In genomic region chr10:133123050-133123745, GRCh38 we compare ENCODE assay signal across 19 cellular contexts. TPM values are rescaled to one million over a fixed set of nuclear protein-coding genes. Genes with fewer than 3 reads are reported as not detected.
DNase-seq lines count a peak whose midpoint lies in the region; ATAC-seq lines count a peak whose summit lies in the region.
"Had no signal": no experiment of that assay in that cellular context is flagged by ENCODE, and none has a peak within 500 bp of the region (broad histone marks: within the 10 kb centered on the region; RNA-seq: fewer than 3 reads in every experiment).

No MANE protein-coding gene starts in this region.

- H3K9me3 Mint-ChIP-seq in immature natural killer cell: peaks cover 0 to 3% (median 0%) of the 10 kb centered on the region in 6 donors
- H3K9me3 Mint-ChIP-seq in stimulated activated effector memory CD8-positive, alpha-beta T cell treated with anti-CD3 and anti-CD28 coated beads, Interleukin-12 subunit alpha, Interleukin-12 subunit beta, amount 100 ng/mL, for 72 hours: no peaks in the 10 kb centered on the region

- DNase-seq in activated CD4-positive, CD25-positive, alpha-beta regulatory T cell treated with anti-CD3 and anti-CD28 coated beads, Interleukin-2, amount 50 U/mL, for 72 hours: peak; percentile 27
- DNase-seq in activated CD4-positive, CD25-positive, alpha-beta regulatory T cell (lab: John Stamatoyannopoulos, UW): no peak
- DNase-seq in stimulated activated CD4-positive, alpha-beta T cell treated with anti-CD3 and anti-CD28 coated beads, Interleukin-15, amount 100 ng/mL, for 24 hours: peak; percentile 49
- no peak for DNase-seq in stimulated activated CD4-positive, alpha-beta T cell treated with anti-CD3 and anti-CD28 coated beads, Interleukin-4, amount 100 ng/mL, for 24 hours
- DNase-seq in immature natural killer cell (no peak), NCI-H82 (lab: John Stamatoyannopoulos, UW) (no peak)
- DNase-seq in stimulated activated effector memory CD8-positive, alpha-beta T cell treated with anti-CD3 and anti-CD28 coated beads, Interleukin-12 subunit alpha, Interleukin-12 subunit beta, amount 100 ng/mL, for 72 hours (ENCODE audit: low spot score in 2 of 2): no peak
- DNase-seq: activated gamma-delta T cell; AML-193; COR-L47; effector CD4-positive, alpha-beta T cell; NCI-H187 treated with DMSO at 0.1 percent for 48 hours; NCI-H345; NK-92 treated with Interleukin-12 subunit alpha and Interleukin-12 subunit beta, amount 100 ng/mL, for 24 hours; T-helper 9 cell had no signal

- peaks cover 0 to 6% (median 2%) of the 10 kb centered on the region in 3 donors for H3K27me3 Mint-ChIP-seq in immature natural killer cell (ENCODE audit: low read depth in 3 of 3)

- peaks cover 6 to 12% of the 10 kb centered on the region in 2 donors for H3K4me1 Mint-ChIP-seq in immature natural killer cell
- peaks cover 10% of the 10 kb centered on the region for H3K4me1 Mint-ChIP-seq in stimulated activated effector memory CD8-positive, alpha-beta T cell treated with anti-CD3 and anti-CD28 coated beads, Interleukin-12 subunit alpha, Interleukin-12 subunit beta, amount 100 ng/mL, for 72 hours

- ATAC-seq in stimulated activated effector memory CD8-positive, alpha-beta T cell treated with anti-CD3 and anti-CD28 coated beads, Interleukin-12 subunit alpha, Interleukin-12 subunit beta, amount 100 ng/mL, for 72 hours: peak; percentile 40
- no peak for ATAC-seq in HG03159 (IDR thresholded peaks at IDR 0.05; ENCODE audit: unreplicated experiment)
- ATAC-seq: esophagus mucosa, SK-N-SH treated with all-trans-retinoic acid at 6 μM for 48 hours had no signal

- peak overlapping the region; percentile 32 to 70 (median 54) for H3K4me3 Mint-ChIP-seq in immature natural killer cell
- H3K4me3 Mint-ChIP-seq in stimulated activated effector memory CD8-positive, alpha-beta T cell treated with anti-CD3 and anti-CD28 coated beads, Interleukin-12 subunit alpha, Interleukin-12 subunit beta, amount 100 ng/mL, for 72 hours: peak overlapping the region; percentile 27
- H3K4me3 Mint-ChIP-seq: nephron had no signal

- H3K36me3 Mint-ChIP-seq in immature natural killer cell: no peaks in the 10 kb centered on the region
- no peaks in the 10 kb centered on the region for H3K36me3 Mint-ChIP-seq in stimulated activated effector memory CD8-positive, alpha-beta T cell treated with anti-CD3 and anti-CD28 coated beads, Interleukin-12 subunit alpha, Interleukin-12 subunit beta, amount 100 ng/mL, for 72 hours

- no peak overlapping the region for H3K27ac Mint-ChIP-seq in immature natural killer cell
- no peak overlapping the region for H3K27ac Mint-ChIP-seq in stimulated activated effector memory CD8-positive, alpha-beta T cell treated with anti-CD3 and anti-CD28 coated beads, Interleukin-12 subunit alpha, Interleukin-12 subunit beta, amount 100 ng/mL, for 72 hours
- H3K27ac Mint-ChIP-seq: nephron had no signal

RNA-seq across cellular contexts. Expression of gene ADGRA1, which starts 35.5 kb away (rescaled TPM):
- polyA plus RNA-seq in immature natural killer cell: not detected

RNA-seq across cellular contexts. Expression of gene KNDC1, which starts 36.8 kb away (rescaled TPM):
- polyA plus RNA-seq in immature natural killer cell: not detected

Comparison
In these comparisons a context has a peak if more than half of its experiments do, and no peak if none do; other contexts are left out.
1. DNase-seq: peak in activated CD4-positive, CD25-positive, alpha-beta regulatory T cell treated with anti-CD3 and anti-CD28 coated beads, Interleukin-2, amount 50 U/mL, for 72 hours (single experiment) and stimulated activated CD4-positive, alpha-beta T cell treated with anti-CD3 and anti-CD28 coated beads, Interleukin-15, amount 100 ng/mL, for 24 hours (single experiment); none in activated CD4-positive, CD25-positive, alpha-beta regulatory T cell (0 of 4), stimulated activated CD4-positive, alpha-beta T cell treated with anti-CD3 and anti-CD28 coated beads, Interleukin-4, amount 100 ng/mL, for 24 hours (single experiment), immature natural killer cell (0 of 3), stimulated activated effector memory CD8-positive, alpha-beta T cell treated with anti-CD3 and anti-CD28 coated beads, Interleukin-12 subunit alpha, Interleukin-12 subunit beta, amount 100 ng/mL, for 72 hours (0 of 2) and NCI-H82 (single experiment).